13 cellular contexts compared by ENCODE assay signal in the genomic region with DNA sequence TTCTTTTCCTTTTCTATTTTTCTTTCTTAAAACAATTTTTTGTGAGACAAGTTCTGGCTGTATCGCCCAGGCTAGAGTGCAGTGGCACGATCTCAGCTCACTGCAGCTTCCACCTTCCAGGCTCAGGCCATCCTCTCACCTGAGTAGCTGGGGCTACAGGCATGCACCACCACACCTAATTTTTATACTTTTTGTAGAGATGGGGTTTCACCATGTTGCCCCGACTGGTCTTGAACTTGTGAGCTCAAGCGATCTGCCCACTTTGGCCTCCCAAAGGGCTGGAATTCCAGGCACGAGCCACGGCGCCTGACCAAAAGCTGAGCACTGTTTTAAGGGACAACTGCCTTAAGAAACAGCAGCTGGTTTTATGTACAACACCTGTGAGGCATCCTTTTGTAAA. TPM values are rescaled to one million over a fixed set of nuclear protein-coding genes. Genes with fewer than 3 reads are reported as not detected.
DNase-seq lines count a peak whose midpoint lies in the region; ATAC-seq lines count a peak whose summit lies in the region.
"Had no signal": no experiment of that assay in that cellular context is flagged by ENCODE, and none has a peak within 500 bp of the region (broad histone marks: within the 10 kb centered on the region; RNA-seq: fewer than 3 reads in every experiment).

No MANE protein-coding gene starts in this region.

- H3K9me3 ChIP-seq in right cardiac atrium (ENCODE audit: control insufficient read depth, low read length): no peaks in the 10 kb centered on the region
- H3K9me3 ChIP-seq in GM23248 (ENCODE audit: low read depth): no peaks in the 10 kb centered on the region

- H3K79me2 ChIP-seq in GM23248 (ENCODE audit: insufficient read depth): no peaks in the 10 kb centered on the region

- H3K27me3 ChIP-seq in right cardiac atrium (ENCODE audit: control insufficient read depth, insufficient read depth) (no peaks in the 10 kb centered on the region), GM23248 (replicated peaks; ENCODE audit: insufficient read depth) (peaks cover 24% of the 10 kb centered on the region)

- no peaks in the 10 kb centered on the region for H3K4me1 ChIP-seq in right cardiac atrium (ENCODE audit: control insufficient read depth, insufficient read depth, low read length)
- no peaks in the 10 kb centered on the region for H3K4me1 ChIP-seq in GM23248 (ENCODE audit: insufficient read depth)

- DNase-seq in Right ventricle myocardium inferior (ENCODE audit: missing footprints) (peak; percentile 35), right cardiac atrium (no peak), islet precursor cell (peak; percentile 41), sciatic nerve (ENCODE audit: low spot score) (peak; percentile 49), GM23248 (no peak)
- DNase-seq: Calu3; CD8-positive, alpha-beta T cell; DMS79 treated with DMSO at 0.1 percent for 48 hours; GF-D8; H9 had no signal

- no peak overlapping the region for H3K9ac ChIP-seq in GM23248
- H3K9ac ChIP-seq: BLaER1 treated with 17β-estradiol and CSF1 and Interleukin-3, amounts not matched to agents 10 nM and 100 nM had no signal

- no peaks in the 10 kb centered on the region for H4K20me1 ChIP-seq in GM23248 (ENCODE audit: insufficient read depth)

- 82% methylated on average over 7 of the region's 7 CpGs for WGBS in right cardiac atrium
- WGBS in GM23248 (ENCODE audit: low coverage in 1 of 2, low lambda C conversion rate in 2 of 2, missing lambda C conversion rate in 2 of 2), 2 experiments: 80 to 82% methylated on average over 7 of the region's 7 CpGs

- no peak overlapping the region for H3K4me3 ChIP-seq in right cardiac atrium (ENCODE audit: low read length)
- H3K4me3 ChIP-seq in GM23248: no peak overlapping the region
- H3K4me3 ChIP-seq: BLaER1 treated with 17β-estradiol and CSF1 and Interleukin-3, amounts not matched to agents 10 nM and 100 nM had no signal

- in situ Hi-C loops in GM23248 (cut with MboI): no loop called here

- intact Hi-C loops in Right ventricle myocardium inferior (cut with DNase I): no loop called here
- intact Hi-C loops in right cardiac atrium (cut with DNase I): no loop called here
- intact Hi-C loops in sciatic nerve (cut with DNase I): no loop called here

- ATAC-seq in Right ventricle myocardium inferior: no peak
- ATAC-seq in right cardiac atrium: no peak
- ATAC-seq in sciatic nerve: no peak
- no peak for ATAC-seq in GM21423 (IDR thresholded peaks at IDR 0.05; ENCODE audit: unreplicated experiment)
- ATAC-seq: CD8-positive, alpha-beta T cell had no signal

- no peaks in the 10 kb centered on the region for H3K36me3 ChIP-seq in GM23248 (ENCODE audit: low read depth)

- H3K9me2 ChIP-seq in GM23248 (ENCODE audit: insufficient read depth): no peaks in the 10 kb centered on the region

- H3K4me2 ChIP-seq in GM23248 (ENCODE audit: unreplicated experiment): no peak overlapping the region
- H3K4me2 ChIP-seq: BLaER1 treated with 17β-estradiol and CSF1 and Interleukin-3, amounts not matched to agents 10 nM and 100 nM had no signal

- H3K27ac ChIP-seq in right cardiac atrium (ENCODE audit: low read length) (no peak overlapping the region), GM23248 (no peak overlapping the region)
- H3K27ac ChIP-seq: BLaER1 treated with 17β-estradiol and CSF1 and Interleukin-3, amounts not matched to agents 10 nM and 100 nM had no signal

- no peaks in the 10 kb centered on the region for H3F3A ChIP-seq in GM23248 (ENCODE audit: insufficient read depth)

- no peak overlapping the region for H2AFZ ChIP-seq in GM23248

RNA-seq across cellular contexts. Expression of gene NAT8L, which starts 9.3 kb away (rescaled TPM):
- 1.1 TPM for total RNA-seq in Right ventricle myocardium inferior
- 1 to 10 TPM; 2.9 to 5.2 (median 3.6) TPM for total RNA-seq in right cardiac atrium
- polyA plus RNA-seq in right cardiac atrium: 2.8 TPM
- total RNA-seq in sciatic nerve: 8.1 TPM
- total RNA-seq in GM23248 (2014; rRNA removed; shearing (Covaris generic)): 0.38 TPM in 1 of 2 replicates, not detected in the other
- polyA plus RNA-seq in GM23248 (2016; fragmentation: Nextera tagmentation; extraction: Ambion mirVana): 0.03 TPM in 1 of 2 replicates, not detected in the other
- polyA plus RNA-seq: IgD-negative memory B cell had no signal

RNA-seq across cellular contexts. Expression of gene NELFA, which starts 41.0 kb away (rescaled TPM):
- total RNA-seq in Right ventricle myocardium inferior (10.8 TPM), right cardiac atrium (10 to 100 TPM; 11.9 to 14.9 (median 13.6) TPM), sciatic nerve (27.2 TPM)
- polyA plus RNA-seq in right cardiac atrium (11.2 TPM), GM23248 (2016; fragmentation: Nextera tagmentation; extraction: Ambion mirVana) (23.6 and 23.9 TPM in 2 replicates)
- total RNA-seq in GM23248 (2014; rRNA removed; shearing (Covaris generic)): 16.9 and 18.7 TPM in 2 replicates

Comparison
In these comparisons a context has a peak if more than half of its experiments do, and no peak if none do; other contexts are left out.
1. DNase-seq: peak in Right ventricle myocardium inferior (single experiment), islet precursor cell (single experiment) and sciatic nerve (single experiment); none in right cardiac atrium (0 of 3) and GM23248 (single experiment).